In the genomic region with DNA sequence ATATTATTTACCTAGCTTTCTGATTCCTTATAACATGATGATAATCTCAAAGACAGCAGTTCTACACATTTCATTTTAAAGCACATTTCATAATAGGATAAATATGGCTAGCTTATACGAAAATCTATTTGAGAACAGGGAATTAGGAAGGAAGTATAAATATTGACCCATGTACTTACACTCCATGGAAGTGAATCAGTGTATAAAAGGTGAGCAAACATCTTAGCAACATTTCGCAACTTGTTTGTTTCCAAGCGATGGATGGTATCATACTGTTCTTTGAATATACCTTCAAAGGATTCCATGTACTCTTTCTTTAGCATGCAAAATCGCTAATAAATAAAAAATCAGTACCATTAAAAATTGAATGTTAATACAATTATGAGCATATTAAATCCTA, we compare ENCODE assay signal across 29 cellular contexts. TPM values are rescaled to one million over a fixed set of nuclear protein-coding genes. Genes with fewer than 3 reads are reported as not detected.
DNase-seq lines count a peak whose midpoint lies in the region; ATAC-seq, FAIRE-seq and TF ChIP-seq lines count a peak whose summit lies in the region.
"Had no signal": no experiment of that assay in that cellular context is flagged by ENCODE, and none has a peak within 500 bp of the region (broad histone marks: within the 10 kb centered on the region; RNA-seq: fewer than 3 reads in every experiment).

No MANE protein-coding gene starts in this region.

- H3K27ac Mint-ChIP-seq in MCF 10A (ENCODE audit: low read depth, unreplicated experiment) = no peak overlapping the region
- H3K27ac Mint-ChIP-seq: activated CD4-positive, alpha-beta T cell treated with anti-CD3 and anti-CD28 coated beads for 36 hours; natural killer cell; stimulated activated effector memory CD8-positive, alpha-beta T cell treated with anti-CD3 and anti-CD28 coated beads, Interleukin-12 subunit alpha, Interleukin-12 subunit beta, amount 100 ng/mL, for 72 hours; T-helper 1 cell treated with Interleukin-12 subunit alpha and Interleukin-12 subunit beta and Interleukin-4 antibody, amounts not matched to agents 30 μg/mL and 1 μg/mL, for 36 hours had no signal

- no peak overlapping the region for H2BK15ac ChIP-seq in H1 (ENCODE audit: low read length)

- no peak overlapping the region for H4K5ac ChIP-seq in H1 (ENCODE audit: insufficient read length, low read depth, low read length)

- H3K4me3 ChIP-seq in mammary epithelial cell (replicated peaks in 1 of 3; ENCODE audit: insufficient read depth in 1 of 3, low read depth in 2 of 3, low read length in 3 of 3) = no peak overlapping the region
- no peak overlapping the region for H3K4me3 ChIP-seq in H1 (ENCODE audit: extremely low read depth in 1 of 4, insufficient read depth in 2 of 4, low read depth in 3 of 4, low read length in 4 of 4)
- H3K4me3 ChIP-seq: colonic mucosa, esophagus squamous epithelium, hepatocyte, left ventricle myocardium inferior, SK-N-MC, spleen, suprapubic skin had no signal

- H3K9ac ChIP-seq in mammary epithelial cell (ENCODE audit: insufficient read depth, low read length) (no peak overlapping the region), H1 (replicated peaks in 1 of 4; ENCODE audit: extremely low read depth in 1 of 4, low read depth in 3 of 4, low read length in 3 of 4) (no peak overlapping the region)

- no peak overlapping the region for H3K27ac ChIP-seq in mammary epithelial cell (ENCODE audit: insufficient read depth, low read depth, low read length)
- no peak overlapping the region for H3K27ac ChIP-seq in H1 (ENCODE audit: low read depth, low read length)
- H3K27ac ChIP-seq: colonic mucosa, esophagus squamous epithelium, hepatocyte, left ventricle myocardium inferior, RWPE1, SK-N-MC, spleen, suprapubic skin had no signal

- in situ Hi-C loops in mammary epithelial cell (cut with MboI; ENCODE audit: low sequenced_read_pairs in 2 of 2) = no loop called here

- H2AK5ac ChIP-seq in H1 (ENCODE audit: low read depth, low read length) = no peak overlapping the region

- H4K20me1 ChIP-seq in mammary epithelial cell (ENCODE audit: insufficient read depth, low read length) = no peaks in the 10 kb centered on the region
- H4K20me1 ChIP-seq in H1 (replicated peaks in 1 of 2; ENCODE audit: control insufficient read depth in 1 of 2, insufficient read depth in 2 of 2, low read length in 2 of 2) = peaks cover 0 to 2% of the 10 kb centered on the region in 2 experiments

- no peak overlapping the region for H3K56ac ChIP-seq in H1 (replicated peaks; ENCODE audit: insufficient read length, low read depth, low read length)

- H3K4me2 ChIP-seq in mammary epithelial cell (ENCODE audit: insufficient read depth, low read depth, low read length) = no peak overlapping the region
- no peak overlapping the region for H3K4me2 ChIP-seq in H1 (ENCODE audit: insufficient read depth in 1 of 2, low read depth in 2 of 2, low read length in 2 of 2)
- H3K4me2 ChIP-seq: hepatocyte had no signal

- no TSS peak for BruUV-seq in MCF 10A (replicated peaks; lab: Mats Ljungman, UMichigan)
- BruUV-seq in mammary epithelial cell (replicated peaks; lab: Mats Ljungman, UMichigan) = no TSS peak

- H3K4me1 ChIP-seq in mammary epithelial cell (ENCODE audit: insufficient read depth, low read length) (no peaks in the 10 kb centered on the region), H1 (replicated peaks in 1 of 4; ENCODE audit: control insufficient read depth in 3 of 4, insufficient read depth in 4 of 4, low read length in 3 of 4) (no peaks in the 10 kb centered on the region)
- H3K4me1 ChIP-seq: colonic mucosa, esophagus squamous epithelium, left ventricle myocardium inferior, spleen, suprapubic skin had no signal

- POLR2A ChIA-PET in MCF 10A (lab: Yijun Ruan, JAX) = interaction anchor here (0.6 kb wide), 1 partner anchor 16 kb away, joined by 3 read pairs; no protein-coding TSS in a partner anchor
- POLR2A ChIA-PET in H1 (lab: Charles Lee; ENCODE audit: partially characterized antibody) = no interaction called here

- DNase-seq in MCF 10A (ENCODE audit: unreplicated experiment) (peak; percentile 29), mammary epithelial cell (no peak), NCI-H460 (ENCODE audit: extremely low read depth, low read depth) (peak; percentile 5), H1 (ENCODE audit: low read depth in 1 of 2, low spot score in 2 of 2) (no peak), KG1 (lab: John Stamatoyannopoulos, UW) (no peak)
- no peak for DNase-seq in effector CD8-positive, alpha-beta T cell (lab: John Stamatoyannopoulos, UW)
- DNase-seq: ACHN; activated CD4-positive, alpha-beta T cell treated with anti-CD3 and anti-CD28 coated beads for 36 hours; activated naive CD4-positive, alpha-beta T cell treated with Interleukin-2 at 50 U/mL for 16 hours; activated T-cell treated with anti-CD3 and anti-CD28 coated beads, Interleukin-2, amount 50 U/mL, for 48 hours; amniotic stem cell; colonic mucosa; esophagus squamous epithelium; H9; left ventricle myocardium inferior; natural killer cell; NCI-H1436; NCI-H226; spleen; stimulated activated CD4-positive, alpha-beta T cell treated with anti-CD3 and anti-CD28 coated beads, Interleukin-2, amount 100 ng/mL, for 48 hours had no signal

- no peak overlapping the region for H3K4ac ChIP-seq in H1 (replicated peaks; ENCODE audit: insufficient read length, low read depth, low read length)

- no peak overlapping the region for H2AFZ ChIP-seq in mammary epithelial cell (ENCODE audit: low read depth, low read length)
- H2AFZ ChIP-seq in H1 (ENCODE audit: low read length) = no peak overlapping the region
- H2AFZ ChIP-seq: hepatocyte had no signal

- CTCF ChIA-PET in MCF 10A (lab: Yijun Ruan, JAX) (interaction anchor here (1.4 kb wide), 1 partner anchor 20 kb away, joined by 4 read pairs; no protein-coding TSS in a partner anchor), mammary epithelial cell (lab: Charles Lee; ENCODE audit: low non-redundant PET) (no interaction called here), H1 (lab: Charles Lee; ENCODE audit: partially characterized antibody) (interaction anchor here (1.3 kb wide), 1 partner anchor 18 kb away, joined by 5 read pairs; no protein-coding TSS in a partner anchor)

- no peaks in the 10 kb centered on the region for H3K79me1 ChIP-seq in H1 (ENCODE audit: low read depth, low read length)

- H3K27me3 ChIP-seq in mammary epithelial cell (ENCODE audit: insufficient read depth, low read length) (no peaks in the 10 kb centered on the region), H1 (replicated peaks in 1 of 4; ENCODE audit: control insufficient read depth in 3 of 4, extremely low read depth in 1 of 4, insufficient read depth in 3 of 4, low read length in 3 of 4) (no peaks in the 10 kb centered on the region)
- H3K27me3 ChIP-seq: colonic mucosa, esophagus squamous epithelium, hepatocyte, spleen, suprapubic skin had no signal

- no peak for TF ChIP-seq RAD21 in H1 (IDR thresholded peaks at IDR 0.05 in 1 of 2, conservative IDR thresholded peaks at IDR 0.05 in 1 of 2; ENCODE audit: low read depth in 2 of 2, low read length in 2 of 2)

- no peak for TF ChIP-seq POLR2A in H1 (IDR thresholded peaks at IDR 0.05; ENCODE audit: control extremely low read depth in 1 of 2, low read depth in 2 of 2, low read length in 2 of 2)

- TF ChIP-seq CTCF in MCF 10A (IDR thresholded peaks at IDR 0.05; ENCODE audit: unreplicated experiment) (no peak), mammary epithelial cell (conservative IDR thresholded peaks at IDR 0.05 in 1 of 2, IDR thresholded peaks at IDR 0.05 in 1 of 2; ENCODE audit: extremely low read depth in 1 of 2, insufficient read depth in 1 of 2, low read depth in 1 of 2, low read length in 2 of 2) (no peak), H1 (IDR thresholded peaks at IDR 0.05; ENCODE audit: control extremely low read depth in 1 of 3, insufficient read depth in 1 of 3, low read depth in 1 of 3, low read length in 3 of 3) (no peak)

- H3K23ac ChIP-seq in H1 (ENCODE audit: insufficient read length) = no peak overlapping the region

- no peaks in the 10 kb centered on the region for H3K23me2 ChIP-seq in H1 (ENCODE audit: low read depth, low read length)

- no peak overlapping the region for H3K18ac ChIP-seq in H1 (ENCODE audit: extremely low read depth, low read length)

- WGBS in mammary epithelial cell (ENCODE audit: low coverage, missing lambda C conversion rate) = 84% methylated on average over 4 of the region's 4 CpGs
- 85% methylated on average over 4 of the region's 4 CpGs; no CpG with 5 or more reads in 1 of the 2 experiments for WGBS in H1 (ENCODE audit: extremely low coverage in 1 of 2, insufficient coverage in 1 of 2, insufficient read length in 1 of 2, insufficient replicate concordance in 2 of 2, low coverage in 1 of 2, low lambda C conversion rate in 2 of 2, missing lambda C conversion rate in 1 of 2), 2 experiments

- no peak overlapping the region for H2BK5ac ChIP-seq in H1 (ENCODE audit: low read depth, low read length)

- FAIRE-seq in H1 (lab: Jason Lieb, UNC) = no peak
- FAIRE-seq: frontal cortex had no signal

- no peaks in the 10 kb centered on the region for H3K27me3 Mint-ChIP-seq in MCF 10A (ENCODE audit: insufficient read depth, unreplicated experiment)
- H3K27me3 Mint-ChIP-seq: activated CD4-positive, alpha-beta T cell treated with anti-CD3 and anti-CD28 coated beads for 36 hours had no signal

- dilution Hi-C loops in mammary epithelial cell (cut with HindIII; ENCODE audit: low sequenced_read_pairs) = no loop called here

- H3K9me3 ChIP-seq in mammary epithelial cell (replicated peaks; ENCODE audit: insufficient read depth, low read length) = no peaks in the 10 kb centered on the region
- H3K9me3 ChIP-seq in H1 (ENCODE audit: insufficient read depth in 2 of 2, low read depth in 1 of 2, low read length in 1 of 2) = no peaks in the 10 kb centered on the region
- H3K9me3 ChIP-seq: colonic mucosa, esophagus squamous epithelium, left ventricle myocardium inferior, spleen, suprapubic skin had no signal

- H3K4me1 Mint-ChIP-seq in MCF 10A (ENCODE audit: insufficient read depth, unreplicated experiment) = no peaks in the 10 kb centered on the region
- H3K4me1 Mint-ChIP-seq: activated CD4-positive, alpha-beta T cell treated with anti-CD3 and anti-CD28 coated beads for 36 hours; H9; natural killer cell had no signal

- intact Hi-C loops in MCF 10A (cut with micrococcal nuclease) (no loop called here), mammary epithelial cell (cut with micrococcal nuclease) (no loop called here)

- no peak overlapping the region for H3K14ac ChIP-seq in H1 (ENCODE audit: insufficient read length)

- no peak overlapping the region for H3K4me3 Mint-ChIP-seq in MCF 10A (ENCODE audit: unreplicated experiment)
- H3K4me3 Mint-ChIP-seq: activated CD4-positive, alpha-beta T cell treated with anti-CD3 and anti-CD28 coated beads for 36 hours; H9; natural killer cell; stimulated activated effector memory CD8-positive, alpha-beta T cell treated with anti-CD3 and anti-CD28 coated beads, Interleukin-12 subunit alpha, Interleukin-12 subunit beta, amount 100 ng/mL, for 72 hours; T-helper 1 cell treated with Interleukin-12 subunit alpha and Interleukin-12 subunit beta and Interleukin-4 antibody, amounts not matched to agents 30 μg/mL and 1 μg/mL, for 36 hours had no signal

- H3K36me3 ChIP-seq in mammary epithelial cell (ENCODE audit: insufficient read depth, low read length) = peaks cover 30% of the 10 kb centered on the region
- peaks cover 4 to 53% (median 19%) of the 10 kb centered on the region in 4 experiments for H3K36me3 ChIP-seq in H1 (ENCODE audit: control insufficient read depth in 2 of 4, insufficient read depth in 4 of 4, low read length in 3 of 4)
- H3K36me3 ChIP-seq: colonic mucosa had no signal

- ATAC-seq in HG02852 (IDR thresholded peaks at IDR 0.05; ENCODE audit: unreplicated experiment) (no peak), HG03442 (IDR thresholded peaks at IDR 0.05; ENCODE audit: unreplicated experiment) (no peak)
- ATAC-seq: activated CD4-positive, alpha-beta T cell treated with anti-CD3 and anti-CD28 coated beads for 36 hours; natural killer cell; stimulated activated effector memory CD8-positive, alpha-beta T cell treated with anti-CD3 and anti-CD28 coated beads, Interleukin-12 subunit alpha, Interleukin-12 subunit beta, amount 100 ng/mL, for 72 hours had no signal

- peaks cover 58% of the 10 kb centered on the region for H3K36me3 Mint-ChIP-seq in MCF 10A (ENCODE audit: insufficient read depth, unreplicated experiment)

- no peak for TF ChIP-seq EP300 in H1 (IDR thresholded peaks at IDR 0.05; ENCODE audit: borderline replicate concordance in 1 of 2, low read depth in 2 of 2, low read length in 2 of 2)

- H4K91ac ChIP-seq in H1 (replicated peaks; ENCODE audit: insufficient read length, low read length) = no peak overlapping the region

- no peak overlapping the region for H2BK20ac ChIP-seq in H1 (ENCODE audit: low read length)

- H3K79me2 ChIP-seq in mammary epithelial cell (ENCODE audit: insufficient read depth, low read length) = no peaks in the 10 kb centered on the region
- H3K79me2 ChIP-seq in H1 (ENCODE audit: control insufficient read depth in 1 of 2, insufficient read depth in 2 of 2, low read length in 2 of 2) = no peaks in the 10 kb centered on the region
- H3K79me2 ChIP-seq: hepatocyte had no signal

- H3K9me3 Mint-ChIP-seq in MCF 10A (ENCODE audit: unreplicated experiment) = no peaks in the 10 kb centered on the region
- H3K9me3 Mint-ChIP-seq: H9; natural killer cell; stimulated activated effector memory CD8-positive, alpha-beta T cell treated with anti-CD3 and anti-CD28 coated beads, Interleukin-12 subunit alpha, Interleukin-12 subunit beta, amount 100 ng/mL, for 72 hours; T-helper 1 cell treated with Interleukin-12 subunit alpha and Interleukin-12 subunit beta and Interleukin-4 antibody, amounts not matched to agents 30 μg/mL and 1 μg/mL, for 36 hours had no signal

- no peak overlapping the region for H2BK12ac ChIP-seq in H1 (ENCODE audit: low read depth, low read length)

- H4K8ac ChIP-seq in H1 (ENCODE audit: extremely low read depth, insufficient read depth, low read length) = no peak overlapping the region

- no peak overlapping the region for H2BK120ac ChIP-seq in H1 (replicated peaks; ENCODE audit: low read depth, low read length)

RNA-seq across cellular contexts. Expression of a gene that starts 53.1 kb away (rescaled TPM):
- 34.0 and 38.8 TPM in 2 replicates for total RNA-seq in MCF 10A (2022)
- 10 to 100 TPM; 10.8 to 17.4 TPM for total RNA-seq in mammary epithelial cell
- 2.4 TPM for polyA plus RNA-seq in mammary epithelial cell
- polyA minus RNA-seq in mammary epithelial cell = 2.2 TPM
- 28.1 and 31.7 TPM in 2 replicates for total RNA-seq in NCI-H460 (2014; rRNA removed; shearing (Covaris generic))
- 7.4 and 17.7 TPM in 2 replicates for polyA plus RNA-seq in NCI-H460 (2014; cell fraction: nucleus; rRNA removed)
- 30.2 and 34.0 TPM in 2 replicates for total RNA-seq in H1 (2021; fragmentation: NEBNext Ultra II Directional; extraction: Animal tissue kit (Norgen Biotek cat#: 25700))
- polyA plus RNA-seq in H1 (2011; rRNA removed) = 2.7 and 3.7 TPM in 2 replicates
- 6.7 TPM for polyA plus RNA-seq in H1 (2011; cell fraction: cytosol; rRNA removed)
- 2.9 TPM for polyA plus RNA-seq in H1 (2011; cell fraction: nucleus; rRNA removed)
- 17.0 to 40.2 TPM (median 21.2 TPM) in 4 replicates for polyA plus RNA-seq in H1 (2012, experiment 1 of 2)
- 1.3 TPM for polyA plus RNA-seq in H1 (2012, experiment 2 of 2)
- polyA plus RNA-seq in H1 (2013, experiment 1 of 2) = 34.5 TPM
- polyA plus RNA-seq in H1 (2013, experiment 2 of 2) = 33.4 TPM
- polyA minus RNA-seq in H1 (2011; rRNA and poly(A)+ RNA removed) = 8.2 and 12.9 TPM in 2 replicates
- polyA minus RNA-seq in H1 (2011; cell fraction: cytosol; rRNA and poly(A)+ RNA removed) = 6.4 TPM
- polyA minus RNA-seq in H1 (2011; cell fraction: nucleus; rRNA and poly(A)+ RNA removed) = 16.6 TPM

Comparison
In these comparisons a context has a peak if more than half of its experiments do, and no peak if none do; other contexts are left out.
1. DNase-seq: peak in MCF 10A (single experiment) and NCI-H460 (single experiment); none in mammary epithelial cell (single experiment), H1 (0 of 2), effector CD8-positive, alpha-beta T cell (single experiment) and KG1 (single experiment).